In genomic region chr10:69278446-69278963, GRCh38 we compare ENCODE assay signal across 9 cellular contexts. TPM values are rescaled to one million over a fixed set of nuclear protein-coding genes. Genes with fewer than 3 reads are reported as not detected.
DNase-seq lines count a peak whose midpoint lies in the region; TF ChIP-seq lines count a peak whose summit lies in the region.
"Had no signal": no experiment of that assay in that cellular context is flagged by ENCODE, and none has a peak within 500 bp of the region (broad histone marks: within the 10 kb centered on the region; RNA-seq: fewer than 3 reads in every experiment).

HK1 (plus strand) TSS chr10:69278496.

- no peaks in the 10 kb centered on the region for H3F3A ChIP-seq in neural cell (ENCODE audit: insufficient read depth, low read length, poor library complexity, severe bottlenecking)

- peak within 1 kb of the TSS in 5 of 11 experiments; percentile 8 to 54 (median 43); a peak in 8 of 22 replicates for H3K27ac ChIP-seq in BLaER1 treated with 17β-estradiol and CSF1 and Interleukin-3, amounts not matched to agents 10 nM and 100 nM
- H3K27ac ChIP-seq in fibroblast of lung (ENCODE audit: insufficient read depth, low read length) (no peak within 1 kb of the TSS), neural cell (ENCODE audit: low read length) (no peak within 1 kb of the TSS)

- TF ChIP-seq EP300 in neural cell (conservative IDR thresholded peaks at IDR 0.05; ENCODE audit: poor library complexity, severe bottlenecking) = no peak

- no peak for TF ChIP-seq RAD21 in neural cell (conservative IDR thresholded peaks at IDR 0.05)

- DNase-seq in RPMI7951 (ENCODE audit: low read depth) (peak; percentile 46), fibroblast of lung (ENCODE audit: low read depth in 2 of 2) (peak in 1 of 2 donors; percentile 72), NCI-H146 (lab: John Stamatoyannopoulos, UW) (no peak), SIG-M5 (lab: John Stamatoyannopoulos, UW) (no peak), OCI-M2 (lab: John Stamatoyannopoulos, UW; ENCODE audit: unreplicated experiment) (no peak)
- DNase-seq in stimulated activated CD4-positive, alpha-beta T cell treated with anti-CD3 and anti-CD28 coated beads, Interleukin-15, amount 100 ng/mL, for 24 hours = no peak
- DNase-seq: NCI-H1105 treated with DMSO at 0.1 percent for 48 hours had no signal

- peaks cover 6 to 36% (median 15%) of the 10 kb centered on the region in 10 experiments; a peak in 16 of 20 replicates for H3K4me1 ChIP-seq in BLaER1 treated with 17β-estradiol and CSF1 and Interleukin-3, amounts not matched to agents 10 nM and 100 nM
- no peaks in the 10 kb centered on the region for H3K4me1 ChIP-seq in fibroblast of lung (ENCODE audit: control insufficient read depth, extremely low read depth, insufficient read depth, low read length)

- H3K4me2 ChIP-seq in BLaER1 treated with 17β-estradiol and CSF1 and Interleukin-3, amounts not matched to agents 10 nM and 100 nM = peak within 1 kb of the TSS; percentile 0 to 69 (median 32); a peak in 16 of 22 replicates
- no peak within 1 kb of the TSS for H3K4me2 ChIP-seq in fibroblast of lung (ENCODE audit: extremely low read depth, insufficient read depth, low read length)
- H3K4me2 ChIP-seq in neural cell (ENCODE audit: low read length) = no peak within 1 kb of the TSS

- no peaks in the 10 kb centered on the region for H3K36me3 ChIP-seq in BLaER1 treated with 17β-estradiol and CSF1 and Interleukin-3, amounts not matched to agents 10 nM and 100 nM
- H3K36me3 ChIP-seq in fibroblast of lung (ENCODE audit: control insufficient read depth, insufficient read depth, low read length) (no peaks in the 10 kb centered on the region), neural cell (ENCODE audit: insufficient read depth, low read length) (no peaks in the 10 kb centered on the region)

- no peaks in the 10 kb centered on the region for H4K20me1 ChIP-seq in BLaER1 treated with 17β-estradiol and CSF1 and Interleukin-3, amounts not matched to agents 10 nM and 100 nM
- H4K20me1 ChIP-seq in fibroblast of lung (ENCODE audit: control insufficient read depth, extremely low read depth, insufficient read depth, low read length) (no peaks in the 10 kb centered on the region), neural cell (ENCODE audit: insufficient read depth) (no peaks in the 10 kb centered on the region)

- H2AFZ ChIP-seq in fibroblast of lung (ENCODE audit: low read length) = no peak within 1 kb of the TSS
- no peak within 1 kb of the TSS for H2AFZ ChIP-seq in neural cell (ENCODE audit: low read depth, low read length)

- no peak for TF ChIP-seq CTCF in fibroblast of lung (conservative IDR thresholded peaks at IDR 0.05 in 1 of 2, IDR thresholded peaks at IDR 0.05 in 1 of 2; ENCODE audit: low read depth in 1 of 2, low read length in 2 of 2)
- TF ChIP-seq CTCF in neural cell (IDR thresholded peaks at IDR 0.05; ENCODE audit: poor library complexity, severe bottlenecking) = no peak

- H3K9me3 ChIP-seq in BLaER1 treated with 17β-estradiol and CSF1 and Interleukin-3, amounts not matched to agents 10 nM and 100 nM (replicated peaks in 1 of 11) = peaks cover 0 to 5% (median 0%) of the 10 kb centered on the region in 11 experiments; a peak in 1 of 22 replicates
- H3K9me3 ChIP-seq in fibroblast of lung (ENCODE audit: control insufficient read depth, insufficient read depth, low read depth, low read length) = no peaks in the 10 kb centered on the region
- no peaks in the 10 kb centered on the region for H3K9me3 ChIP-seq in neural cell (ENCODE audit: low read length)

- H3K27me3 ChIP-seq in BLaER1 treated with 17β-estradiol and CSF1 and Interleukin-3, amounts not matched to agents 10 nM and 100 nM = no peaks in the 10 kb centered on the region
- H3K27me3 ChIP-seq in fibroblast of lung (ENCODE audit: control insufficient read depth, insufficient read depth, low read length) = no peaks in the 10 kb centered on the region
- no peaks in the 10 kb centered on the region for H3K27me3 ChIP-seq in neural cell (ENCODE audit: insufficient read depth, low read depth, low read length)

- no peaks in the 10 kb centered on the region for H3K9me2 ChIP-seq in neural cell (ENCODE audit: insufficient read depth, low read length)

- no peak within 1 kb of the TSS for H3K9ac ChIP-seq in BLaER1 treated with 17β-estradiol and CSF1 and Interleukin-3, amounts not matched to agents 10 nM and 100 nM
- H3K9ac ChIP-seq in fibroblast of lung (ENCODE audit: insufficient read depth, low read length) (no peak within 1 kb of the TSS), neural cell (ENCODE audit: low read length) (no peak within 1 kb of the TSS)

- H3K79me2 ChIP-seq in fibroblast of lung (ENCODE audit: control insufficient read depth, insufficient read depth, low read length) = no peaks in the 10 kb centered on the region
- H3K79me2 ChIP-seq in neural cell (replicated peaks; ENCODE audit: insufficient read depth, low read length) = no peaks in the 10 kb centered on the region

- no peak within 1 kb of the TSS for H3K4me3 ChIP-seq in BLaER1 treated with 17β-estradiol and CSF1 and Interleukin-3, amounts not matched to agents 10 nM and 100 nM
- H3K4me3 ChIP-seq in fibroblast of lung (replicated peaks in 1 of 4; ENCODE audit: control extremely low read depth in 1 of 4, insufficient read depth in 1 of 4, low read depth in 3 of 4, low read length in 4 of 4) (no peak within 1 kb of the TSS), neural cell (ENCODE audit: low read length) (no peak within 1 kb of the TSS)

TF ChIP-seq in neural cell, 6 proteins besides CTCF, POLR2A, EP300 and RAD21:
- TF ChIP-seq REST (IDR thresholded peaks at IDR 0.05; ENCODE audit: borderline replicate concordance) (no peak), POLR2AphosphoS5 (IDR thresholded peaks at IDR 0.05) (no peak), SMC3 (conservative IDR thresholded peaks at IDR 0.05; ENCODE audit: poor library complexity) (no peak), EZH2 (IDR thresholded peaks at IDR 0.05; ENCODE audit: borderline replicate concordance, insufficient read depth, low read length, poor library complexity, severe bottlenecking) (no peak), MXI1 (conservative IDR thresholded peaks at IDR 0.05; ENCODE audit: poor library complexity, severe bottlenecking) (no peak), TAF1 (IDR thresholded peaks at IDR 0.05; ENCODE audit: low read depth) (no peak)

RNA-seq across cellular contexts. Expression of gene HK1, which starts in this region (rescaled TPM):
- 68.6 and 72.7 TPM in 2 replicates for total RNA-seq in RPMI7951 (2014; rRNA removed; shearing (Covaris generic))
- total RNA-seq in fibroblast of lung = 106 and 172 TPM in 2 replicates
- polyA plus RNA-seq in fibroblast of lung (60.6 and 86.2 TPM in 2 replicates), neural cell (60.5 and 67.7 TPM in 2 replicates)
- 99.0 and 147 TPM in 2 replicates for polyA plus RNA-seq in fibroblast of lung (2012)
- polyA minus RNA-seq in fibroblast of lung (ENCODE audit: low replicate concordance) (114 and 174 TPM in 2 replicates), neural cell (110 and 119 TPM in 2 replicates)

Comparison
In these comparisons a context has a peak if more than half of its experiments do, and no peak if none do; other contexts are left out.
1. H3K4me2 ChIP-seq: peak in BLaER1 treated with 17β-estradiol and CSF1 and Interleukin-3, amounts not matched to agents 10 nM and 100 nM (11 of 11); none in fibroblast of lung (single experiment) and neural cell (single experiment).